ENCODE assay signal across 1 cellular context in the genomic region with DNA sequence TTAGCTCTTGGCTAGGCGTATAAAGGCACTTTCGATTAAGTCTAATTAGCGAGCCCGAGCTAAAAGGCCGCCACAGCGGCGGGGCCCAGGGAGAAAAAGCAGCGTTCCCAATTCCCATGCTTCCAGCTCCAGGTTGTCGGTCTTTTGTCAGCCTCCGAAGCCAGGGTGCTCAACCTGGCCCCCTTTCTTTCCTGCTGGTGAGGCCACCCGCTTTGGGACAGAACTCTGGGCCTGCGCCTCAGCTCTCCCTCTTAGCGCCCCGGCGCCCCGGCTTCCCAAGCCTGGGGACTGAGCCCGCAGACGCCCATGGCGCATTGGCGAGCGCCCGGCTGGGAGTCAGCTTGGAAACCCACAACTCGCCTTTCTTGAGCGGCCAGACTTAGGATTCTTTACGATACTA.
A peak's percentile ranks its signal among the peaks of the same experiment; 100 is the strongest.
TF ChIP-seq lines count a peak whose summit lies in the region.

No MANE protein-coding gene starts in this region.

TF ChIP-seq in H1, 55 proteins besides CTCF, POLR2A, EP300 and RAD21:
- peak; percentile 79 for TF ChIP-seq EZH2 (IDR thresholded peaks at IDR 0.05; ENCODE audit: low read depth, low read length, severe bottlenecking)
- TF ChIP-seq CREB1 (IDR thresholded peaks at IDR 0.05): no peak
- peak; percentile 95 for TF ChIP-seq SUZ12 (IDR thresholded peaks at IDR 0.05; ENCODE audit: low read length)
- TF ChIP-seq RNF2 (IDR thresholded peaks at IDR 0.05; ENCODE audit: borderline replicate concordance, low read depth, low read length, missing control alignments, poor library complexity, severe bottlenecking): peak; percentile 90
- TF ChIP-seq POU5F1 (IDR thresholded peaks at IDR 0.05; ENCODE audit: low read depth, low read length): no peak
